13 cellular contexts compared by ENCODE assay signal in genomic region chr12:58487280-58488141, GRCh38.
DNase-seq lines count a peak whose midpoint lies in the region; ATAC-seq and TF ChIP-seq lines count a peak whose summit lies in the region.
"Had no signal": no experiment of that assay in that cellular context is flagged by ENCODE, and none has a peak within 500 bp of the region (broad histone marks: within the 10 kb centered on the region; RNA-seq: fewer than 3 reads in every experiment).

No MANE protein-coding gene starts in this region.

- DNase-seq in EH (ENCODE audit: low read depth), result peak; percentile 84
- DNase-seq in mammary epithelial cell, result no peak
- no peak for DNase-seq in effector memory CD8-positive, alpha-beta T cell
- DNase-seq in T-helper 17 cell, result no peak
- DNase-seq in inferior parietal cortex (ENCODE audit: extremely low spot score), result no peak
- DNase-seq: activated T-cell treated with anti-CD3 and anti-CD28 coated beads, Interleukin-2, amount 50 U/mL, for 4 hours; posterior cingulate gyrus; stimulated activated CD4-positive, alpha-beta T cell treated with anti-CD3 and anti-CD28 coated beads, Interleukin-4, amount 100 ng/mL, for 4 hours had no signal

- H3K27ac Mint-ChIP-seq in nephron (peak overlapping the region; percentile 30 to 84 (median 59)), T-helper 17 cell (no peak overlapping the region)
- no peak overlapping the region for H3K27ac Mint-ChIP-seq in effector memory CD8-positive, alpha-beta T cell
- H3K27ac Mint-ChIP-seq: WTC11 had no signal

- intact Hi-C loops in mammary epithelial cell (cut with micrococcal nuclease), result no loop called here

- no peaks in the 10 kb centered on the region for H3K9me3 ChIP-seq in mammary epithelial cell (replicated peaks; ENCODE audit: insufficient read depth, low read length)
- no peaks in the 10 kb centered on the region for H3K9me3 ChIP-seq in T-helper 17 cell (ENCODE audit: control insufficient read depth, low read length, poor library complexity, severe bottlenecking)

- TF ChIP-seq CTCF in KMS-11 (conservative IDR thresholded peaks at IDR 0.05; ENCODE audit: low read depth, low read length), result no peak
- no peak for TF ChIP-seq CTCF in mammary epithelial cell (conservative IDR thresholded peaks at IDR 0.05 in 1 of 2, IDR thresholded peaks at IDR 0.05 in 1 of 2; ENCODE audit: extremely low read depth in 1 of 2, insufficient read depth in 1 of 2, low read depth in 1 of 2, low read length in 2 of 2)
- no peak for TF ChIP-seq CTCF in nephron (IDR thresholded peaks at IDR 0.05; ENCODE audit: unreplicated experiment in 3 of 3)

- ATAC-seq in effector memory CD8-positive, alpha-beta T cell (replicated peaks), result no peak
- ATAC-seq in T-helper 17 cell, result no peak
- no peak for ATAC-seq in HG03378 (IDR thresholded peaks at IDR 0.05; ENCODE audit: unreplicated experiment)
- ATAC-seq: activated T-cell treated with anti-CD3 and anti-CD28 coated beads, Interleukin-2, amount 50 U/mL, for 4 hours; Panc1; WTC11 had no signal

- H3K27me3 Mint-ChIP-seq in nephron (ENCODE audit: low read depth), result no peaks in the 10 kb centered on the region
- no peaks in the 10 kb centered on the region for H3K27me3 Mint-ChIP-seq in effector memory CD8-positive, alpha-beta T cell
- peaks cover 8% of the 10 kb centered on the region for H3K27me3 Mint-ChIP-seq in T-helper 17 cell

- in situ Hi-C loops in mammary epithelial cell (cut with MboI; ENCODE audit: low sequenced_read_pairs in 2 of 2), result no loop called here

- no peaks in the 10 kb centered on the region for H3K36me3 Mint-ChIP-seq in nephron (ENCODE audit: low read depth)
- H3K36me3 Mint-ChIP-seq in effector memory CD8-positive, alpha-beta T cell (ENCODE audit: insufficient read depth), result no peaks in the 10 kb centered on the region
- H3K36me3 Mint-ChIP-seq in T-helper 17 cell (ENCODE audit: low read depth), result no peaks in the 10 kb centered on the region
- H3K36me3 Mint-ChIP-seq: WTC11 had no signal

- H3K4me3 ChIP-seq in KMS-11 (IDR thresholded peaks at IDR 0.05; ENCODE audit: insufficient read depth, low read depth, low read length), result no peak overlapping the region
- H3K4me3 ChIP-seq in mammary epithelial cell (replicated peaks in 1 of 3; ENCODE audit: insufficient read depth in 1 of 3, low read depth in 2 of 3, low read length in 3 of 3), result no peak overlapping the region

- H3K36me3 ChIP-seq in KMS-11 (ENCODE audit: insufficient read depth) (no peaks in the 10 kb centered on the region), mammary epithelial cell (ENCODE audit: insufficient read depth, low read length) (no peaks in the 10 kb centered on the region)

- H3K9ac ChIP-seq in KMS-11 (no peak overlapping the region), mammary epithelial cell (ENCODE audit: insufficient read depth, low read length) (no peak overlapping the region)

- WGBS in mammary epithelial cell (ENCODE audit: low coverage, missing lambda C conversion rate), result 61% methylated on average over 2 of the region's 2 CpGs

- H3K9me3 Mint-ChIP-seq in nephron, result no peaks in the 10 kb centered on the region
- H3K9me3 Mint-ChIP-seq in effector memory CD8-positive, alpha-beta T cell, result peaks cover 0 to 8% of the 10 kb centered on the region in 2 donors
- H3K9me3 Mint-ChIP-seq: activated T-cell treated with anti-CD3 and anti-CD28 coated beads, Interleukin-2, amount 50 U/mL, for 4 hours; WTC11 had no signal

- H3K4me1 Mint-ChIP-seq in nephron, result peaks cover 46% of the 10 kb centered on the region
- H3K4me1 Mint-ChIP-seq in effector memory CD8-positive, alpha-beta T cell (ENCODE audit: low read depth in 2 of 2), result no peaks in the 10 kb centered on the region
- H3K4me1 Mint-ChIP-seq in T-helper 17 cell, result no peaks in the 10 kb centered on the region

- H3K27me3 ChIP-seq in KMS-11 (ENCODE audit: insufficient read depth, low read depth) (no peaks in the 10 kb centered on the region), mammary epithelial cell (ENCODE audit: insufficient read depth, low read length) (no peaks in the 10 kb centered on the region)

- H3K27ac ChIP-seq in KMS-11 (no peak overlapping the region), mammary epithelial cell (ENCODE audit: insufficient read depth, low read depth, low read length) (no peak overlapping the region)

- H2AFZ ChIP-seq in KMS-11 (ENCODE audit: low read depth) (no peak overlapping the region; the same call in 1 of the 2 replicates), mammary epithelial cell (ENCODE audit: low read depth, low read length) (peak overlapping the region; percentile 17)

- dilution Hi-C loops in mammary epithelial cell (cut with HindIII; ENCODE audit: low sequenced_read_pairs), result no loop called here

- no TSS peak for BruUV-seq in mammary epithelial cell (replicated peaks; lab: Mats Ljungman, UMichigan)

- H3K4me3 Mint-ChIP-seq in nephron (peak overlapping the region in 1 of 3 experiments; percentile 16), T-helper 17 cell (no peak overlapping the region)
- no peak overlapping the region for H3K4me3 Mint-ChIP-seq in effector memory CD8-positive, alpha-beta T cell
- H3K4me3 Mint-ChIP-seq: activated T-cell treated with anti-CD3 and anti-CD28 coated beads, Interleukin-2, amount 50 U/mL, for 4 hours; WTC11 had no signal

- H3K4me1 ChIP-seq in KMS-11 (ENCODE audit: low read depth, poor library complexity, severe bottlenecking), result peaks cover 30% of the 10 kb centered on the region
- no peaks in the 10 kb centered on the region for H3K4me1 ChIP-seq in mammary epithelial cell (ENCODE audit: insufficient read depth, low read length)

- H3K4me2 ChIP-seq in KMS-11, result peak overlapping the region; percentile 36
- no peak overlapping the region for H3K4me2 ChIP-seq in mammary epithelial cell (ENCODE audit: insufficient read depth, low read depth, low read length)

- CTCF ChIA-PET in mammary epithelial cell (lab: Charles Lee; ENCODE audit: low non-redundant PET), result no interaction called here

- H3K79me2 ChIP-seq in KMS-11 (ENCODE audit: insufficient read depth, low read depth) (no peaks in the 10 kb centered on the region), mammary epithelial cell (ENCODE audit: insufficient read depth, low read length) (no peaks in the 10 kb centered on the region)

- H4K20me1 ChIP-seq in KMS-11 (ENCODE audit: insufficient read depth), result no peaks in the 10 kb centered on the region
- no peaks in the 10 kb centered on the region for H4K20me1 ChIP-seq in mammary epithelial cell (ENCODE audit: insufficient read depth, low read length)

Comparison
In these comparisons a context has a peak if more than half of its experiments do, and no peak if none do; other contexts are left out.
1. H3K27ac Mint-ChIP-seq: peak in nephron (3 of 3); none in effector memory CD8-positive, alpha-beta T cell (0 of 2) and T-helper 17 cell (single experiment).